In genomic region chr9:117970276-117970675, GRCh38 we compare ENCODE assay signal across 18 cellular contexts.
"Had no signal": no experiment of that assay in that cellular context is flagged by ENCODE, and none has a peak within 500 bp of the region (broad histone marks: within the 10 kb centered on the region; RNA-seq: fewer than 3 reads in every experiment).

No MANE protein-coding gene starts in this region.

- DNase-seq: colonic mucosa; cortex of kidney; dermis blood vessel endothelial cell; effector CD4-positive, alpha-beta T cell; effector CD8-positive, alpha-beta T cell; effector memory CD4-positive, alpha-beta T cell; effector memory CD8-positive, alpha-beta T cell; endodermal cell; erythroblast; esophagus squamous epithelium; foreskin fibroblast; foreskin keratinocyte; foreskin melanocyte; gastrocnemius medialis; glutamatergic neuron; head of caudate nucleus; heart left ventricle; heart right ventricle had no signal
